Comparison of ENCODE assay signal across 22 cellular contexts in the genomic region with DNA sequence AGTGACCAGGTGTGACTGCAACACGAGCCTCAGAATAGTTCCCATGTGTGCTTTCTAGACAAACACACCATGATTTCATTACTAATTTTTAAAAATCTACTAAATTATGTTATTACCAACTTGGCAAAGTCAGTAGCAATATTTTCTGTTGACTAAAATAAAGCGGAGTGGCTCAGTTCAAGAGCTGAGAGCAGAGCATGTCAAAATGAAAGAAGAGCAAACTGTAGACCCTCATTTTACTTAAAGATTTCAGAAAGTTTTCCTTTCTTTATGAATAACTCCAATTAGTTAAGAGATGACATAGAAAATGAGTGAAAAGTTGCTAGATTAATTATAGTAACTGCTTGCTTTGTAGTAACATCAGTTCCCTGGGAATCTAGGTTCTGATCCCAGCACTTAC.
"Had no signal": no experiment of that assay in that cellular context is flagged by ENCODE, and none has a peak within 500 bp of the region (broad histone marks: within the 10 kb centered on the region; RNA-seq: fewer than 3 reads in every experiment).

No MANE protein-coding gene starts in this region.

- H3K4me3 Mint-ChIP-seq: activated naive CD4-positive, alpha-beta T cell treated with anti-CD3 and anti-CD28 coated beads, Interleukin-2, amount 50 U/mL, for 24 hours; activated naive CD8-positive, alpha-beta T cell treated with anti-CD3 and anti-CD28 coated beads, Interleukin-2, amount 10 ng/mL, durations not matched to agents 7 days and 5 days; central memory CD8-positive, alpha-beta T cell; dendritic cell treated with granulocyte-macrophage colony-stimulating factor and Interleukin-4, amounts not matched to agents 40 ng/mL and 50 ng/mL, for 4 days; endodermal cell had no signal

- H3K27ac Mint-ChIP-seq: activated naive CD8-positive, alpha-beta T cell treated with anti-CD3 and anti-CD28 coated beads, Interleukin-2, amount 10 ng/mL, durations not matched to agents 7 days and 5 days; dendritic cell treated with granulocyte-macrophage colony-stimulating factor and Interleukin-4, amounts not matched to agents 40 ng/mL and 50 ng/mL, for 4 days; endodermal cell had no signal

- H3K9me3 Mint-ChIP-seq: activated naive CD4-positive, alpha-beta T cell treated with anti-CD3 and anti-CD28 coated beads, Interleukin-2, amount 50 U/mL, for 24 hours; central memory CD8-positive, alpha-beta T cell; dendritic cell treated with granulocyte-macrophage colony-stimulating factor and Interleukin-4, amounts not matched to agents 40 ng/mL and 50 ng/mL, for 4 days had no signal

- H3K4me1 Mint-ChIP-seq: activated naive CD8-positive, alpha-beta T cell treated with anti-CD3 and anti-CD28 coated beads, Interleukin-2, amount 10 ng/mL, durations not matched to agents 7 days and 5 days; central memory CD8-positive, alpha-beta T cell; endodermal cell had no signal

- DNase-seq: activated CD4-positive, alpha-beta T cell treated with anti-CD3 and anti-CD28 coated beads for 4 hours; activated CD4-positive, alpha-beta T cell treated with anti-CD3 and anti-CD28 coated beads, Interleukin-2, amount 50 U/mL, for 1 hour; activated CD4-positive, alpha-beta T cell treated with anti-CD3 and anti-CD28 coated beads, Interleukin-2, amount 50 U/mL, for 48 hours; activated CD4-positive, CD25-positive, alpha-beta regulatory T cell; activated CD4-positive, CD25-positive, alpha-beta regulatory T cell treated with anti-CD3 and anti-CD28 coated beads, Interleukin-2, amount 50 U/mL, for 72 hours; activated CD8-positive, alpha-beta memory T cell treated with anti-CD3 and anti-CD28 coated beads, Interleukin-2, amount 50 U/mL, for 48 hours; activated gamma-delta T cell; activated naive CD4-positive, alpha-beta T cell treated with Interleukin-2 at 50 U/mL for 16 hours; activated naive CD8-positive, alpha-beta T cell treated with anti-CD3 and anti-CD28 coated beads, Interleukin-2, amount 10 ng/mL, durations not matched to agents 7 days and 5 days; amniotic stem cell; anterior cingulate cortex; brain microvascular endothelial cell; dorsolateral prefrontal cortex; effector memory CD4-positive, alpha-beta T cell; endodermal cell; foreskin fibroblast; head of caudate nucleus; hippocampal formation; T-helper 2 cell had no signal

- H3K27me3 Mint-ChIP-seq: activated naive CD4-positive, alpha-beta T cell treated with anti-CD3 and anti-CD28 coated beads, Interleukin-2, amount 50 U/mL, for 24 hours; activated naive CD8-positive, alpha-beta T cell treated with anti-CD3 and anti-CD28 coated beads, Interleukin-2, amount 10 ng/mL, durations not matched to agents 7 days and 5 days; central memory CD8-positive, alpha-beta T cell; dendritic cell treated with granulocyte-macrophage colony-stimulating factor and Interleukin-4, amounts not matched to agents 40 ng/mL and 50 ng/mL, for 4 days had no signal
